20 cellular contexts compared by ENCODE assay signal in genomic region chr4:10688022-10688421, GRCh38. TPM values are rescaled to one million over a fixed set of nuclear protein-coding genes. Genes with fewer than 3 reads are reported as not detected.
DNase-seq lines count a peak whose midpoint lies in the region; ATAC-seq and TF ChIP-seq lines count a peak whose summit lies in the region.
"Had no signal": no experiment of that assay in that cellular context is flagged by ENCODE, and none has a peak within 500 bp of the region (broad histone marks: within the 10 kb centered on the region; RNA-seq: fewer than 3 reads in every experiment).

No MANE protein-coding gene starts in this region.

- no peak for DNase-seq in activated B cell treated with CpG ODN at 0.5 μM for 24 hours
- no peak for DNase-seq in NCI-H2196 treated with DMSO at 0.1 percent for 48 hours (lab: John Stamatoyannopoulos, UW; ENCODE audit: unreplicated experiment)
- DNase-seq in stimulated activated CD4-positive, alpha-beta T cell treated with anti-CD3 and anti-CD28 coated beads, Interleukin-1b, Interleukin-23, amount 100 ng/mL, for 48 hours, result no peak
- DNase-seq: activated CD4-positive, alpha-beta T cell treated with anti-CD3 and anti-CD28 coated beads for 48 hours; activated naive CD4-positive, alpha-beta T cell treated with anti-CD3 and anti-CD28 coated beads, Interleukin-2, amount 50 U/mL, for 16 hours; esophagus squamous epithelium; heart right ventricle; kidney; NCI-H1048; NCI-H2227 treated with DMSO at 0.1 percent for 48 hours; SHP77 treated with DMSO at 0.1 percent for 48 hours; sigmoid colon; stimulated activated CD4-positive, alpha-beta T cell treated with anti-CD3 and anti-CD28 coated beads, Interleukin-4, amount 100 ng/mL, for 4 hours; upper lobe of right lung had no signal

- CTCF ChIA-PET in activated B cell treated with CpG ODN at 0.5 μM for 24 hours (lab: Charles Lee), result no interaction called here

- peaks cover 64% of the 10 kb centered on the region for H3K4me1 Mint-ChIP-seq in activated B cell treated with CpG ODN at 0.5 μM for 24 hours

- no peak for TF ChIP-seq CTCF in activated B cell treated with CpG ODN at 0.5 μM for 24 hours (IDR thresholded peaks at IDR 0.05)

- no peak overlapping the region for H3K27ac Mint-ChIP-seq in activated B cell treated with CpG ODN at 0.5 μM for 24 hours
- H3K27ac Mint-ChIP-seq: IgD-negative memory B cell had no signal

- intact Hi-C loops in activated B cell treated with CpG ODN at 0.5 μM for 24 hours (cut with micrococcal nuclease), result loop anchor here (5.0 kb wide), 1 partner anchor 44 kb away; no protein-coding TSS in a partner anchor

- no peaks in the 10 kb centered on the region for H3K36me3 Mint-ChIP-seq in activated B cell treated with CpG ODN at 0.5 μM for 24 hours (ENCODE audit: low read depth)
- H3K36me3 Mint-ChIP-seq: IgD-negative memory B cell had no signal

- ATAC-seq in GM18511 (IDR thresholded peaks at IDR 0.05; ENCODE audit: unreplicated experiment), result peak; percentile 47
- peak; percentile 36 for ATAC-seq in GM21381 (IDR thresholded peaks at IDR 0.05; ENCODE audit: unreplicated experiment)
- peak; percentile 45 for ATAC-seq in HG02885 (IDR thresholded peaks at IDR 0.05; ENCODE audit: poor library complexity, unreplicated experiment)
- ATAC-seq in activated B cell treated with CpG ODN at 0.5 μM for 24 hours (ENCODE audit: low read depth), result no peak
- ATAC-seq in GM18861 (IDR thresholded peaks at IDR 0.05; ENCODE audit: unreplicated experiment), result no peak
- ATAC-seq: heart right ventricle, upper lobe of right lung had no signal

- H3K4me3 Mint-ChIP-seq in activated B cell treated with CpG ODN at 0.5 μM for 24 hours, result peak overlapping the region; percentile 41

- POLR2A ChIA-PET in activated B cell treated with CpG ODN at 0.5 μM for 24 hours (lab: Charles Lee), result interaction anchor here (0.6 kb wide), 1 partner anchor 135 kb away, joined by 3 read pairs; no protein-coding TSS in a partner anchor

- no peaks in the 10 kb centered on the region for H3K27me3 Mint-ChIP-seq in activated B cell treated with CpG ODN at 0.5 μM for 24 hours
- H3K27me3 Mint-ChIP-seq: IgD-negative memory B cell had no signal

- no peaks in the 10 kb centered on the region for H3K9me3 Mint-ChIP-seq in activated B cell treated with CpG ODN at 0.5 μM for 24 hours
- H3K9me3 Mint-ChIP-seq: IgD-negative memory B cell had no signal

RNA-seq across cellular contexts. Expression of gene CLNK, which starts 3.5 kb away (rescaled TPM):
- total RNA-seq in activated B cell treated with CpG ODN at 0.5 μM for 24 hours, result 0.37 and 0.58 TPM in 2 replicates
- total RNA-seq: dermis microvascular lymphatic vessel endothelial cell, sigmoid colon had no signal

Comparison
In these comparisons a context has a peak if more than half of its experiments do, and no peak if none do; other contexts are left out.
1. ATAC-seq: peak in GM18511 (single experiment), GM21381 (single experiment) and HG02885 (single experiment); none in activated B cell treated with CpG ODN at 0.5 μM for 24 hours (single experiment) and GM18861 (single experiment).